In genomic region chr16:85162478-85163277, GRCh38 we compare ENCODE assay signal across 9 cellular contexts. TPM values are rescaled to one million over a fixed set of nuclear protein-coding genes. Genes with fewer than 3 reads are reported as not detected.
DNase-seq lines count a peak whose midpoint lies in the region; FAIRE-seq and TF ChIP-seq lines count a peak whose summit lies in the region.
"Had no signal": no experiment of that assay in that cellular context is flagged by ENCODE, and none has a peak within 500 bp of the region (broad histone marks: within the 10 kb centered on the region; RNA-seq: fewer than 3 reads in every experiment).

No MANE protein-coding gene starts in this region.

- H3K9me3 ChIP-seq in keratinocyte (ENCODE audit: control insufficient read depth, low read depth, low read length) (no peaks in the 10 kb centered on the region), subcutaneous abdominal adipose tissue (ENCODE audit: control insufficient read depth in 5 of 5, low read length in 5 of 5) (no peaks in the 10 kb centered on the region)

- no peaks in the 10 kb centered on the region for H3K36me3 ChIP-seq in keratinocyte (ENCODE audit: control insufficient read depth in 2 of 2, extremely low read depth in 1 of 2, insufficient read depth in 2 of 2, low read length in 2 of 2)
- no peaks in the 10 kb centered on the region for H3K36me3 ChIP-seq in subcutaneous abdominal adipose tissue (ENCODE audit: control insufficient read depth in 5 of 5, insufficient read depth in 5 of 5, low read length in 5 of 5)

- H4K20me1 ChIP-seq in keratinocyte (ENCODE audit: control insufficient read depth, extremely low read depth, insufficient read depth, low read length): no peaks in the 10 kb centered on the region

- in situ Hi-C loops in astrocyte of the spinal cord (cut with HindIII; ENCODE audit: low sequenced_read_pairs): no loop called here

- H3K27ac ChIP-seq in keratinocyte (ENCODE audit: control insufficient read depth, insufficient read depth, low read length) (no peak overlapping the region), subcutaneous abdominal adipose tissue (ENCODE audit: low read depth, low read length) (peak overlapping the region; percentile 62)

- no peak for FAIRE-seq in H54 (lab: Jason Lieb, UNC)
- no peak for FAIRE-seq in keratinocyte (lab: Jason Lieb, UNC)

- no peaks in the 10 kb centered on the region for H3K9me1 ChIP-seq in keratinocyte (ENCODE audit: control insufficient read depth, extremely low read depth, insufficient read depth, low read length)

- H3K4me1 ChIP-seq in keratinocyte (ENCODE audit: control insufficient read depth, extremely low read depth, insufficient read depth, low read length) (peaks cover 29% of the 10 kb centered on the region), subcutaneous abdominal adipose tissue (ENCODE audit: control insufficient read depth in 5 of 5, insufficient read depth in 5 of 5, low read length in 5 of 5) (peaks cover 27 to 87% (median 83%) of the 10 kb centered on the region in 5 donors)

- dilution Hi-C loops in keratinocyte (cut with MboI; ENCODE audit: extremely low pct_ligation_motif_present, low sequenced_read_pairs): no loop called here

- no peak for TF ChIP-seq POLR2A in H54 (IDR thresholded peaks at IDR 0.05; ENCODE audit: low read depth, low read length)

- H3K4me2 ChIP-seq in keratinocyte (ENCODE audit: control insufficient read depth, extremely low read depth, insufficient read depth, low read depth, low read length): peak overlapping the region; percentile 57

- no peak for TF ChIP-seq CTCF in astrocyte of the spinal cord (IDR thresholded peaks at IDR 0.05; ENCODE audit: low read depth, low read length)
- no peak for TF ChIP-seq CTCF in keratinocyte (optimal IDR thresholded peaks at IDR 0.05 in 1 of 3, IDR thresholded peaks at IDR 0.05 in 1 of 3, conservative IDR thresholded peaks at IDR 0.05 in 1 of 3; ENCODE audit: extremely low read depth in 1 of 3, insufficient read depth in 2 of 3, low read length in 3 of 3)

- H3K4me3 ChIP-seq in astrocyte of the spinal cord (ENCODE audit: low read depth, low read length) (no peak overlapping the region), keratinocyte (ENCODE audit: control insufficient read depth in 2 of 3, extremely low read depth in 1 of 3, insufficient read depth in 2 of 3, low read depth in 1 of 3, low read length in 3 of 3) (no peak overlapping the region), subcutaneous abdominal adipose tissue (ENCODE audit: low read depth in 1 of 5, low read length in 5 of 5) (no peak overlapping the region)

- H2AFZ ChIP-seq in keratinocyte (ENCODE audit: control insufficient read depth, low read length): peak overlapping the region; percentile 43

- H3K9ac ChIP-seq in keratinocyte (ENCODE audit: control insufficient read depth, extremely low read depth, insufficient read depth, low read length) (no peak overlapping the region), subcutaneous abdominal adipose tissue (ENCODE audit: low read length in 5 of 5) (peak overlapping the region in 1 of 5 donors; percentile 20)

- DNase-seq in H54 (ENCODE audit: insufficient read length, low spot score) (peak; percentile 63), astrocyte of the spinal cord (ENCODE audit: low read depth, low spot score) (peak; percentile 79), keratinocyte (ENCODE audit: low read depth, low spot score) (no peak), germinal center (ENCODE audit: low spot score) (no peak), UCSD-AML1 (lab: John Stamatoyannopoulos, UW; ENCODE audit: unreplicated experiment) (no peak)
- DNase-seq in activated naive CD4-positive, alpha-beta T cell treated with anti-CD3 and anti-CD28 coated beads, Interleukin-2, amount 50 U/mL, for 16 hours: no peak
- no peak for DNase-seq in central memory CD4-positive, alpha-beta T cell
- DNase-seq: NCI-H774 had no signal

- H3K27me3 ChIP-seq in keratinocyte (ENCODE audit: control insufficient read depth, extremely low read depth, insufficient read depth, low read length): peaks cover 2% of the 10 kb centered on the region
- H3K27me3 ChIP-seq in subcutaneous abdominal adipose tissue (ENCODE audit: control insufficient read depth in 5 of 5, insufficient read depth in 4 of 5, low read length in 5 of 5): no peaks in the 10 kb centered on the region

- H3K79me2 ChIP-seq in keratinocyte (ENCODE audit: control insufficient read depth, insufficient read depth, low read length): no peaks in the 10 kb centered on the region

RNA-seq across cellular contexts. Expression of gene CIBAR2, which starts 50.4 kb away (rescaled TPM):
- not detected in 3 replicates for polyA plus RNA-seq in keratinocyte
- not detected for polyA plus RNA-seq in keratinocyte (2011; ENCODE audit: low read depth)
- polyA plus RNA-seq in keratinocyte (2011; cell fraction: cytosol; rRNA removed): not detected in 2 replicates
- not detected in 2 replicates for polyA plus RNA-seq in keratinocyte (2011; cell fraction: nucleus; rRNA removed)
- not detected in 2 replicates for polyA plus RNA-seq in keratinocyte (2012; ENCODE audit: low replicate concordance)
- not detected in 3 replicates for polyA minus RNA-seq in keratinocyte
- polyA minus RNA-seq in keratinocyte (2011; cell fraction: cytosol; rRNA and poly(A)+ RNA removed): not detected
- not detected in 2 replicates for polyA minus RNA-seq in keratinocyte (2011; cell fraction: nucleus; rRNA and poly(A)+ RNA removed)

Comparison
In these comparisons a context has a peak if more than half of its experiments do, and no peak if none do; other contexts are left out.
1. DNase-seq: peak in H54 (single experiment) and astrocyte of the spinal cord (single experiment); none in keratinocyte (single experiment), germinal center (single experiment), activated naive CD4-positive, alpha-beta T cell treated with anti-CD3 and anti-CD28 coated beads, Interleukin-2, amount 50 U/mL, for 16 hours (single experiment), central memory CD4-positive, alpha-beta T cell (single experiment) and UCSD-AML1 (single experiment).